ENCODE assay signal across 27 cellular contexts in the genomic region with DNA sequence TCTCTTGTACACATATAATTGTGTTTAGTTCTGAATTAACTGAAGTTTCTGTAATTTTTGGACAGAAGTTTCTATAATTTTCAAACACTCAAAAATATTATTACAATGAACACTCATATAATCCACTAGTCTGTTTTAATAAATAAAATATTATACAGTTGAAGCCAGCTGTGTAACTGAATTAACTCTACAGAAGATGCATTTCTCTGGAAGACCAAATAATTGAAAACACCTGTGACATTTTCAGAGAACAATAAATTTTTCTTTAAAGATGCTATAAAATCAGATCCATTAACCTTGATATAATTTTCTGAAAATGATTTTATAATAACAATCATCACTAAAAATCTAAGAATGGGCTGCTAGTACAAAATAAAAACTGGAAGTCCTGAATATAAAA.
"Had no signal": no experiment of that assay in that cellular context is flagged by ENCODE, and none has a peak within 500 bp of the region (broad histone marks: within the 10 kb centered on the region; RNA-seq: fewer than 3 reads in every experiment).

No MANE protein-coding gene starts in this region.

- H3K27ac Mint-ChIP-seq: naive thymus-derived CD8-positive, alpha-beta T cell; nephron; stimulated activated effector memory CD8-positive, alpha-beta T cell treated with anti-CD3 and anti-CD28 coated beads, Interleukin-12 subunit alpha, Interleukin-12 subunit beta, amount 100 ng/mL, for 72 hours; stimulated activated naive CD8-positive, alpha-beta T cell treated with anti-CD3 and anti-CD28 coated beads, Interleukin-15, Interleukin-2, amounts not matched to agents 100 ng/mL and 50 ng/mL, for 24 hours had no signal

- H3K9me3 ChIP-seq: left lung, lower lobe of right lung, pancreas, prostate gland, suprapubic skin, thoracic aorta, tibial artery, upper lobe of right lung had no signal

- H3K27ac ChIP-seq: left lung, lower lobe of right lung, pancreas, prostate gland, skin epidermis, suprapubic skin, thoracic aorta, tibial artery, upper lobe of right lung had no signal

- H3K4me3 ChIP-seq: left lung, lower lobe of right lung, pancreas, prostate gland, skin epidermis, suprapubic skin, thoracic aorta, tibial artery, upper lobe of right lung had no signal

- H3K9me3 Mint-ChIP-seq: naive thymus-derived CD8-positive, alpha-beta T cell; nephron; neural crest cell; stimulated activated effector memory CD8-positive, alpha-beta T cell treated with anti-CD3 and anti-CD28 coated beads, Interleukin-12 subunit alpha, Interleukin-12 subunit beta, amount 100 ng/mL, for 72 hours; stimulated activated naive CD8-positive, alpha-beta T cell treated with anti-CD3 and anti-CD28 coated beads, Interleukin-15, Interleukin-2, amounts not matched to agents 100 ng/mL and 50 ng/mL, for 24 hours had no signal

- H3K4me3 Mint-ChIP-seq: naive thymus-derived CD8-positive, alpha-beta T cell; nephron; neural crest cell; stimulated activated effector memory CD8-positive, alpha-beta T cell treated with anti-CD3 and anti-CD28 coated beads, Interleukin-12 subunit alpha, Interleukin-12 subunit beta, amount 100 ng/mL, for 72 hours; stimulated activated naive CD8-positive, alpha-beta T cell treated with anti-CD3 and anti-CD28 coated beads, Interleukin-15, Interleukin-2, amounts not matched to agents 100 ng/mL and 50 ng/mL, for 24 hours had no signal

- ATAC-seq: naive thymus-derived CD8-positive, alpha-beta T cell; right cardiac atrium; sciatic nerve; stimulated activated effector memory CD8-positive, alpha-beta T cell treated with anti-CD3 and anti-CD28 coated beads, Interleukin-12 subunit alpha, Interleukin-12 subunit beta, amount 100 ng/mL, for 72 hours had no signal

- H3K27me3 ChIP-seq: left lung, pancreas, suprapubic skin, tibial artery, upper lobe of right lung had no signal

- H3K36me3 ChIP-seq: prostate gland, thoracic aorta had no signal

- FAIRE-seq: kidney, pancreas, urothelium cell line had no signal

- DNase-seq: kidney; left colon; left lung; lower lobe of right lung; naive thymus-derived CD8-positive, alpha-beta T cell; nucleus accumbens; posterior cingulate gyrus; retina; right cardiac atrium; stimulated activated CD4-positive, alpha-beta T cell treated with anti-CD3 and anti-CD28 coated beads, Interleukin-12 subunit alpha, Interleukin-12 subunit beta, amount 100 ng/mL, for 4 hours; stimulated activated CD4-positive, alpha-beta T cell treated with anti-CD3 and anti-CD28 coated beads, Interleukin-15, amount 100 ng/mL, for 24 hours; stimulated activated CD4-positive, alpha-beta T cell treated with anti-CD3 and anti-CD28 coated beads, Interleukin-2, amount 100 ng/mL, for 24 hours; stimulated activated CD4-positive, alpha-beta T cell treated with anti-CD3 and anti-CD28 coated beads, Interleukin-4, amount 100 ng/mL, for 1 hour; stimulated activated naive CD4-positive, alpha-beta T cell; tibial artery; upper lobe of right lung had no signal

- H3K27me3 Mint-ChIP-seq: naive thymus-derived CD8-positive, alpha-beta T cell; stimulated activated naive CD8-positive, alpha-beta T cell treated with anti-CD3 and anti-CD28 coated beads, Interleukin-15, Interleukin-2, amounts not matched to agents 100 ng/mL and 50 ng/mL, for 24 hours had no signal

- H3K4me1 ChIP-seq: left lung, prostate gland, suprapubic skin had no signal
